23 cellular contexts compared by ENCODE assay signal in genomic region chr1:109716570-109717090, GRCh38. TPM values are rescaled to one million over a fixed set of nuclear protein-coding genes. Genes with fewer than 3 reads are reported as not detected.
DNase-seq lines count a peak whose midpoint lies in the region; ATAC-seq and TF ChIP-seq lines count a peak whose summit lies in the region.
"Had no signal": no experiment of that assay in that cellular context is flagged by ENCODE, and none has a peak within 500 bp of the region (broad histone marks: within the 10 kb centered on the region; RNA-seq: fewer than 3 reads in every experiment).

No MANE protein-coding gene starts in this region.

- no peaks in the 10 kb centered on the region for H3K36me3 ChIP-seq in suprapubic skin
- H3K36me3 ChIP-seq in testis (ENCODE audit: low read depth, missing control alignments): no peaks in the 10 kb centered on the region

- TF ChIP-seq CTCF in suprapubic skin (IDR thresholded peaks at IDR 0.05): no peak
- no peak for TF ChIP-seq CTCF in testis (IDR thresholded peaks at IDR 0.05)

- WGBS in suprapubic skin: 31% methylated on average over 3 of the region's 3 CpGs
- WGBS in testis, 2 donors: 57 to 63% methylated on average over 3 of the region's 3 CpGs

- H3K9me3 Mint-ChIP-seq in activated naive CD4-positive, alpha-beta T cell treated with anti-CD3 and anti-CD28 coated beads, Interleukin-2, amount 10 ng/mL, durations not matched to agents 7 days and 5 days: no peaks in the 10 kb centered on the region
- H3K9me3 Mint-ChIP-seq: CD4-positive, alpha-beta T cell; IgD-negative memory B cell had no signal

- H3K27me3 ChIP-seq in suprapubic skin (no peaks in the 10 kb centered on the region), testis (no peaks in the 10 kb centered on the region)

- DNase-seq in Right ventricle myocardium superior (no peak), cardiac septum (ENCODE audit: low spot score) (no peak), left ventricle myocardium superior (no peak), suprapubic skin (ENCODE audit: low spot score in 2 of 2) (no peak), testis (no peak)
- DNase-seq in activated naive CD4-positive, alpha-beta T cell treated with anti-CD3 and anti-CD28 coated beads, Interleukin-2, amount 10 ng/mL, durations not matched to agents 7 days and 5 days: no peak
- DNase-seq: Caco-2; CD4-positive, alpha-beta T cell; GDM1; GOT3; NCI-H1105; NCI-H1694; NCI-H2081 treated with DMSO at 0.1 percent for 48 hours; NCI-H748 treated with DMSO at 0.1 percent for 48 hours; NK-92 treated with Interleukin-12 subunit alpha and Interleukin-12 subunit beta, amount 100 ng/mL, for 24 hours; SHP77 had no signal

- H3K27ac ChIP-seq in suprapubic skin: peak overlapping the region; percentile 24
- no peak overlapping the region for H3K27ac ChIP-seq in testis

- TF ChIP-seq POLR2A in suprapubic skin (IDR thresholded peaks at IDR 0.05) (no peak), testis (IDR thresholded peaks at IDR 0.05) (no peak)

- ATAC-seq in Right ventricle myocardium superior (ENCODE audit: poor library complexity) (peak; percentile 28), esophagus mucosa (peak; percentile 59), left ventricle myocardium superior (peak; percentile 59), HG02759 (IDR thresholded peaks at IDR 0.05; ENCODE audit: unreplicated experiment) (no peak)
- ATAC-seq: HCT116 had no signal

- H3K9me3 ChIP-seq in suprapubic skin (no peaks in the 10 kb centered on the region), testis (no peaks in the 10 kb centered on the region)
- H3K9me3 ChIP-seq: Caco-2 had no signal

- H3K27me3 Mint-ChIP-seq in activated naive CD4-positive, alpha-beta T cell treated with anti-CD3 and anti-CD28 coated beads, Interleukin-2, amount 10 ng/mL, durations not matched to agents 7 days and 5 days: peaks cover 54% of the 10 kb centered on the region

- CTCF ChIA-PET in activated naive CD4-positive, alpha-beta T cell treated with anti-CD3 and anti-CD28 coated beads, Interleukin-2, amount 10 ng/mL, durations not matched to agents 7 days and 5 days (lab: Charles Lee): interaction anchor here (0.9 to 2.1 kb wide), 3 partner anchors 56 to 77 kb away, joined by 3 to 10 read pairs (median 3); no protein-coding TSS in a partner anchor

- no peak overlapping the region for H3K27ac Mint-ChIP-seq in activated naive CD4-positive, alpha-beta T cell treated with anti-CD3 and anti-CD28 coated beads, Interleukin-2, amount 10 ng/mL, durations not matched to agents 7 days and 5 days
- H3K27ac Mint-ChIP-seq: CD4-positive, alpha-beta T cell had no signal

- peaks cover 38% of the 10 kb centered on the region for H3K4me1 ChIP-seq in suprapubic skin
- H3K4me1 ChIP-seq in testis: peaks cover 5% of the 10 kb centered on the region

- H3K36me3 Mint-ChIP-seq in activated naive CD4-positive, alpha-beta T cell treated with anti-CD3 and anti-CD28 coated beads, Interleukin-2, amount 10 ng/mL, durations not matched to agents 7 days and 5 days: no peaks in the 10 kb centered on the region
- H3K36me3 Mint-ChIP-seq: IgD-negative memory B cell had no signal

- H3K4me3 ChIP-seq in suprapubic skin: no peak overlapping the region
- H3K4me3 ChIP-seq in testis: no peak overlapping the region

- H3K4me1 Mint-ChIP-seq in activated naive CD4-positive, alpha-beta T cell treated with anti-CD3 and anti-CD28 coated beads, Interleukin-2, amount 10 ng/mL, durations not matched to agents 7 days and 5 days: no peaks in the 10 kb centered on the region
- H3K4me1 Mint-ChIP-seq: IgD-negative memory B cell had no signal

- intact Hi-C loops in Right ventricle myocardium superior (cut with DNase I): loop anchor here (10.0 kb wide), 1 partner anchor 48 kb away; the partner anchor contains the start of gene EPS8L3
- intact Hi-C loops in cardiac septum (cut with DNase I): loop anchor here (2.0 kb wide), 1 partner anchor 56 kb away; no protein-coding TSS in a partner anchor
- intact Hi-C loops in left ventricle myocardium superior (cut with micrococcal nuclease): no loop called here
- intact Hi-C loops in testis (cut with DNase I; ENCODE audit: low total_unique reads): no loop called here

- TF ChIP-seq EP300 in suprapubic skin (IDR thresholded peaks at IDR 0.05): no peak

- H3K4me3 Mint-ChIP-seq in activated naive CD4-positive, alpha-beta T cell treated with anti-CD3 and anti-CD28 coated beads, Interleukin-2, amount 10 ng/mL, durations not matched to agents 7 days and 5 days: no peak overlapping the region
- H3K4me3 Mint-ChIP-seq: CD4-positive, alpha-beta T cell; IgD-negative memory B cell had no signal

RNA-seq across cellular contexts. Expression of gene GSTM5, which starts 4.6 kb away (rescaled TPM):
- 2.6 TPM for total RNA-seq in Right ventricle myocardium superior
- 2.6 TPM for total RNA-seq in cardiac septum
- total RNA-seq in esophagus mucosa: 0.36 TPM
- 2.6 TPM for total RNA-seq in left ventricle myocardium superior
- 1 to 10 TPM in 2 of 4 donors, under 1 TPM in 1, not detected in 1; 0.38 to 2.6 (median 1.4) TPM for total RNA-seq in suprapubic skin
- total RNA-seq in testis: 1 to 10 TPM; 5.5 to 6.5 TPM
- 10.6 TPM for polyA plus RNA-seq in testis (ENCODE audit: insufficient read depth, low read depth, low replicate concordance)
- total RNA-seq: Daoy had no signal
- polyA plus RNA-seq: IgD-negative memory B cell had no signal

RNA-seq across cellular contexts. Expression of gene GSTM3, which starts 24.2 kb away (rescaled TPM):
- total RNA-seq in Right ventricle myocardium superior (112 TPM), cardiac septum (93.2 TPM), esophagus mucosa (19.4 TPM), left ventricle myocardium superior (113 TPM), suprapubic skin (100 to 1,000 TPM in 2 of 4 donors, 10 to 100 TPM in 2; 65.9 to 288 (median 114) TPM), testis (100 to 1,000 TPM; 748 to 769 TPM)
- 1,464 TPM for polyA plus RNA-seq in testis (ENCODE audit: insufficient read depth, low read depth, low replicate concordance)

RNA-seq across cellular contexts. Expression of gene GSTM1, which starts 29.0 kb away (rescaled TPM):
- total RNA-seq in Right ventricle myocardium superior: not detected
- total RNA-seq in cardiac septum: 44.1 TPM
- total RNA-seq in esophagus mucosa: not detected
- not detected for total RNA-seq in left ventricle myocardium superior
- total RNA-seq in suprapubic skin: 10 to 100 TPM in 1 of 4 donors, not detected in 3; 48.2 TPM
- total RNA-seq in testis: not detected
- not detected for polyA plus RNA-seq in testis (ENCODE audit: insufficient read depth, low read depth, low replicate concordance)
- total RNA-seq: A172, Caco-2 had no signal
- polyA plus RNA-seq: IgD-negative memory B cell had no signal

RNA-seq across cellular contexts. Expression of gene EPS8L3, which starts 47.1 kb away (rescaled TPM):
- total RNA-seq in Right ventricle myocardium superior (not detected), cardiac septum (not detected), esophagus mucosa (not detected), left ventricle myocardium superior (not detected), suprapubic skin (not detected), testis (1 to 10 TPM; 3.3 to 7.2 TPM)
- 7.7 TPM for polyA plus RNA-seq in testis (ENCODE audit: insufficient read depth, low read depth, low replicate concordance)
- total RNA-seq: A172; CD4-positive, alpha-beta T cell; Daoy had no signal
- polyA plus RNA-seq: BJ, IgD-negative memory B cell had no signal

RNA-seq across cellular contexts. Expression of gene GSTM2, which starts 48.8 kb away (rescaled TPM):
- total RNA-seq in Right ventricle myocardium superior: 70.8 TPM
- 43.5 TPM for total RNA-seq in cardiac septum
- total RNA-seq in esophagus mucosa: 17.7 TPM
- 83.6 TPM for total RNA-seq in left ventricle myocardium superior
- 100 to 1,000 TPM; 103 to 366 (median 186) TPM for total RNA-seq in suprapubic skin
- 100 to 1,000 TPM in 1 of 2 donors, 10 to 100 TPM in 1; 83.2 to 131 TPM for total RNA-seq in testis
- polyA plus RNA-seq in testis (ENCODE audit: insufficient read depth, low read depth, low replicate concordance): 68.0 TPM

Comparison
In these comparisons a context has a peak if more than half of its experiments do, and no peak if none do; other contexts are left out.
1. intact Hi-C loops: an anchor here in Right ventricle myocardium superior (10.0 kb wide) and cardiac septum (2.0 kb wide); none called in left ventricle myocardium superior and testis.